ENCODE assay signal across 8 cellular contexts in genomic region chrX:153969904-153970397, GRCh38. TPM values are rescaled to one million over a fixed set of nuclear protein-coding genes. Genes with fewer than 3 reads are reported as not detected.
DNase-seq lines count a peak whose midpoint lies in the region; ATAC-seq and TF ChIP-seq lines count a peak whose summit lies in the region.

No MANE protein-coding gene starts in this region.

- H3K27ac Mint-ChIP-seq in CD4-positive, alpha-beta T cell: peak overlapping the region; percentile 98
- peak overlapping the region; percentile 91 to 100 (median 99) for H3K27ac Mint-ChIP-seq in brain

- TF ChIP-seq CTCF in CD4-positive, alpha-beta T cell (IDR thresholded peaks at IDR 0.05): no peak
- no peak for TF ChIP-seq CTCF in brain (conservative IDR thresholded peaks at IDR 0.05)
- no peak for TF ChIP-seq CTCF in left lung (IDR thresholded peaks at IDR 0.05)

- DNase-seq in CD4-positive, alpha-beta T cell: peak in 1 of 10 experiments; percentile 29
- DNase-seq in MG63 (peak; percentile 20), left lung (peak in 1 of 2 donors; percentile 44), superior temporal gyrus (ENCODE audit: extremely low spot score) (peak; percentile 49), EL (no peak)
- DNase-seq in activated CD8-positive, alpha-beta memory T cell treated with anti-CD3 and anti-CD28 coated beads, Interleukin-2, amount 50 U/mL, for 4 hours: no peak
- no peak for DNase-seq in activated CD4-positive, alpha-beta T cell treated with anti-CD3 and anti-CD28 coated beads for 1 hour

- H3K27ac ChIP-seq in CD4-positive, alpha-beta T cell (ENCODE audit: low read depth, low read length): peak overlapping the region; percentile 41
- peak overlapping the region; percentile 48 to 84 for H3K27ac ChIP-seq in left lung

- no peak for ATAC-seq in CD4-positive, alpha-beta T cell (ENCODE audit: poor library complexity)
- ATAC-seq in left lung: no peak

- H3K4me3 ChIP-seq in MG63 (peak overlapping the region; percentile 94), left lung (peak overlapping the region; percentile 24 to 72)

- H3K36me3 ChIP-seq in MG63: peaks cover 3% of the 10 kb centered on the region; the same call in 1 of the 2 replicates
- H3K36me3 ChIP-seq in left lung: no peaks in the 10 kb centered on the region

- H3K27me3 Mint-ChIP-seq in CD4-positive, alpha-beta T cell: no peaks in the 10 kb centered on the region
- H3K27me3 Mint-ChIP-seq in brain: no peaks in the 10 kb centered on the region

- H3K27me3 ChIP-seq in CD4-positive, alpha-beta T cell (ENCODE audit: control insufficient read depth, insufficient read depth, low read length): no peaks in the 10 kb centered on the region
- H3K27me3 ChIP-seq in MG63: no peaks in the 10 kb centered on the region
- no peaks in the 10 kb centered on the region for H3K27me3 ChIP-seq in left lung

- CTCF ChIA-PET in CD4-positive, alpha-beta T cell (lab: Charles Lee): interaction anchor here (1.7 to 2.0 kb wide), 2 partner anchors 11 to 23 kb away, joined by 5 to 7 read pairs; no protein-coding TSS in a partner anchor

- intact Hi-C loops in CD4-positive, alpha-beta T cell (cut with DNase I, micrococcal nuclease): loop anchor here (2.0 to 5.0 kb wide), 4 partner anchors 15 to 401 kb away; partner anchors contain the start of gene MECP2 (in 1 of the 2)
- intact Hi-C loops in left lung (cut with DNase I): no loop called here

- H3K9me3 ChIP-seq in CD4-positive, alpha-beta T cell (ENCODE audit: control insufficient read depth, low read length): no peaks in the 10 kb centered on the region
- no peaks in the 10 kb centered on the region for H3K9me3 ChIP-seq in MG63
- H3K9me3 ChIP-seq in left lung: no peaks in the 10 kb centered on the region

- POLR2A ChIA-PET in CD4-positive, alpha-beta T cell (lab: Charles Lee): interaction anchor here (1.1 to 6.6 kb wide), 6 partner anchors 11 to 578 kb away, joined by 3 to 163 read pairs (median 8); partner anchors contain the start of genes ARHGAP4, IDH3G, IKBKG and SSR4

- peaks cover 32% of the 10 kb centered on the region for H3K36me3 Mint-ChIP-seq in CD4-positive, alpha-beta T cell (ENCODE audit: low read depth)
- no peaks in the 10 kb centered on the region for H3K36me3 Mint-ChIP-seq in brain

- H3K9me3 Mint-ChIP-seq in CD4-positive, alpha-beta T cell: no peaks in the 10 kb centered on the region
- peaks cover 0 to 40% (median 6%) of the 10 kb centered on the region in 5 experiments for H3K9me3 Mint-ChIP-seq in brain

- H3K4me1 ChIP-seq in left lung: peaks cover 12 to 62% of the 10 kb centered on the region in 2 donors

- H3K4me1 Mint-ChIP-seq in CD4-positive, alpha-beta T cell (ENCODE audit: low read depth): peaks cover 47% of the 10 kb centered on the region
- H3K4me1 Mint-ChIP-seq in brain: peaks cover 50% of the 10 kb centered on the region

- H3K4me3 Mint-ChIP-seq in CD4-positive, alpha-beta T cell: peak overlapping the region; percentile 96
- H3K4me3 Mint-ChIP-seq in brain: peak overlapping the region; percentile 95 to 100 (median 100)

RNA-seq across cellular contexts. Expression of gene HCFC1, which starts 1.7 kb away (rescaled TPM):
- 10 to 100 TPM; 45.9 to 50.2 TPM for total RNA-seq in CD4-positive, alpha-beta T cell
- total RNA-seq in MG63 (2014; rRNA removed; shearing (Covaris generic); ENCODE audit: low replicate concordance): 7.8 and 12.8 TPM in 2 replicates
- polyA plus RNA-seq in brain (ENCODE audit: insufficient read depth, low read depth, low replicate concordance): 81.4 TPM
- total RNA-seq in left lung: 10 to 100 TPM; 46.6 to 58.1 TPM

RNA-seq across cellular contexts. Expression of gene TMEM187, which starts 2.6 kb away (rescaled TPM):
- 1 to 10 TPM; 1.4 to 2.0 TPM for total RNA-seq in CD4-positive, alpha-beta T cell
- 1.0 and 4.6 TPM in 2 replicates for total RNA-seq in MG63 (2014; rRNA removed; shearing (Covaris generic); ENCODE audit: low replicate concordance)
- 11.9 TPM for polyA plus RNA-seq in brain (ENCODE audit: insufficient read depth, low read depth, low replicate concordance)
- total RNA-seq in left lung: 10 to 100 TPM in 1 of 2 donors, 1 to 10 TPM in 1; 8.8 to 13.5 TPM

RNA-seq across cellular contexts. Expression of gene RENBP, which starts 25.5 kb away (rescaled TPM):
- total RNA-seq in CD4-positive, alpha-beta T cell: 1 to 10 TPM; 8.6 to 9.3 TPM
- total RNA-seq in MG63 (2014; rRNA removed; shearing (Covaris generic); ENCODE audit: low replicate concordance): not detected in 2 replicates
- 16.6 TPM for polyA plus RNA-seq in brain (ENCODE audit: insufficient read depth, low read depth, low replicate concordance)
- 10 to 100 TPM; 44.7 to 62.1 TPM for total RNA-seq in left lung

RNA-seq across cellular contexts. Expression of gene NAA10, which starts 35.1 kb away (rescaled TPM):
- 10 to 100 TPM; 41.5 to 42.0 TPM for total RNA-seq in CD4-positive, alpha-beta T cell
- total RNA-seq in MG63 (2014; rRNA removed; shearing (Covaris generic); ENCODE audit: low replicate concordance): 205 and 325 TPM in 2 replicates
- polyA plus RNA-seq in brain (ENCODE audit: insufficient read depth, low read depth, low replicate concordance): 118 TPM
- 100 to 1,000 TPM in 1 of 2 donors, 10 to 100 TPM in 1; 87.5 to 105 TPM for total RNA-seq in left lung

RNA-seq across cellular contexts. Expression of gene ARHGAP4, which starts 43.9 kb away (rescaled TPM):
- total RNA-seq in CD4-positive, alpha-beta T cell: 100 to 1,000 TPM; 456 to 463 TPM
- 0.07 and 2.4 TPM in 2 replicates for total RNA-seq in MG63 (2014; rRNA removed; shearing (Covaris generic); ENCODE audit: low replicate concordance)
- 16.3 TPM for polyA plus RNA-seq in brain (ENCODE audit: insufficient read depth, low read depth, low replicate concordance)
- 10 to 100 TPM; 35.6 to 96.2 TPM for total RNA-seq in left lung

Comparison
In these comparisons a context has a peak if more than half of its experiments do, and no peak if none do; other contexts are left out.
1. DNase-seq: peak in MG63 (single experiment) and superior temporal gyrus (single experiment); none in EL (single experiment), activated CD8-positive, alpha-beta memory T cell treated with anti-CD3 and anti-CD28 coated beads, Interleukin-2, amount 50 U/mL, for 4 hours (single experiment) and activated CD4-positive, alpha-beta T cell treated with anti-CD3 and anti-CD28 coated beads for 1 hour (single experiment).
2. RNA of gene RENBP, which starts 25.5 kb away (total RNA-seq): 44.7 to 62.1 TPM in left lung; 8.6 to 9.3 TPM in CD4-positive, alpha-beta T cell and not detected in MG63; every median in the first group is over 4 times any median in the second.
3. intact Hi-C loops: an anchor here in CD4-positive, alpha-beta T cell (2.0 to 5.0 kb wide); none called in left lung.